ENCODE assay signal across 26 cellular contexts in the genomic region with DNA sequence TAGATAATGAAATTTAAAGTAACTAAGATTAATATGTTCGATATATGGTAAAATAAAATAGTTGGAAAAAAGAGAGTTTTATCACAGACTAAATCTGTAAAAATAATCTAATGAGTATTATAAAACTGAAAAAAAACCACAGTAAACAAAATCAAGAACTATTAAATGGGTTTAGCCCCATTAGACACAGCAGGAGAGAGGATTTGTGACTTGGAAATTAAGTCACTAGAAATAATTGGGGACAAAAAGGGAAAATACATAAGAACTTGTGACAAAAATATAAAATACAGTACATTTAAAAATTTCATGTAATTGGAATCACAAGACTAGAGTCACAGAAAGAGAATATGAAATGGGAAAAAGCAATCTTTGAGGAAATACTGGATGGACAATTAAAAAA.
"Had no signal": no experiment of that assay in that cellular context is flagged by ENCODE, and none has a peak within 500 bp of the region (broad histone marks: within the 10 kb centered on the region; RNA-seq: fewer than 3 reads in every experiment).

No MANE protein-coding gene starts in this region.

- H3K27me3 ChIP-seq: stomach, suprapubic skin, testis, thyroid gland, tibial artery, tibial nerve, transverse colon, upper lobe of left lung, upper lobe of right lung, uterus, vagina had no signal

- H3K36me3 ChIP-seq: stomach, suprapubic skin, thoracic aorta, thyroid gland, tibial artery, tibial nerve, transverse colon, upper lobe of left lung, upper lobe of right lung, uterus, vagina had no signal

- H3K27ac ChIP-seq: stomach, suprapubic skin, testis, thoracic aorta, thyroid gland, tibial artery, tibial nerve, transverse colon, upper lobe of left lung, upper lobe of right lung, uterus, vagina had no signal

- DNase-seq: stimulated activated CD4-positive, alpha-beta T cell treated with anti-CD3 and anti-CD28 coated beads, Interleukin-2, amount 100 ng/mL, for 48 hours; stimulated activated CD4-positive, alpha-beta T cell treated with anti-CD3 and anti-CD28 coated beads, Interleukin-4, amount 100 ng/mL, for 1 hour; stimulated activated CD4-positive, alpha-beta T cell treated with anti-CD3 and anti-CD28 coated beads, Interleukin-4, amount 100 ng/mL, for 24 hours; stimulated activated CD4-positive, alpha-beta T cell treated with anti-CD3 and anti-CD28 coated beads, Interleukin-4, amount 100 ng/mL, for 4 hours; stimulated activated CD8-positive, alpha-beta memory T cell treated with anti-CD3 and anti-CD28 coated beads, Interleukin-4, amount 100 ng/mL, for 48 hours; stimulated activated naive B cell treated with anti-CD40 and anti-IgM and Interleukin-4, amounts not matched to agents 10 μg/mL and 1 μg/mL and 100 μg/mL, for 72 hours; stimulated activated naive CD4-positive, alpha-beta T cell; stimulated activated naive CD4-positive, alpha-beta T cell treated with Interleukin-2 at 50 U/mL for 16 hours; stimulated activated naive CD8-positive, alpha-beta T cell treated with anti-CD3 and anti-CD28 coated beads, Interleukin-15, amount 100 ng/mL, for 72 hours; stimulated activated naive CD8-positive, alpha-beta T cell treated with anti-CD3 and anti-CD28 coated beads, Interleukin-15, Interleukin-2, amounts not matched to agents 100 U/mL and 50 U/mL, for 24 hours; stomach; substantia nigra; testis; thyroid gland; tibial artery; transverse colon; trophoblast cell; upper lobe of left lung; upper lobe of right lung; uterus had no signal

- H3K4me3 ChIP-seq: stomach, suprapubic skin, testis, thoracic aorta, thyroid gland, tibial artery, tibial nerve, transverse colon, upper lobe of left lung, upper lobe of right lung, uterus, vagina had no signal

- H3K9me3 ChIP-seq: suprapubic skin, testis, thoracic aorta, thyroid gland, tibial artery, upper lobe of left lung, upper lobe of right lung, uterus, vagina had no signal

- H3K4me1 ChIP-seq: stomach, suprapubic skin, testis, thyroid gland, tibial artery, tibial nerve, transverse colon, upper lobe of left lung, upper lobe of right lung, uterus, vagina had no signal

- ATAC-seq: stimulated activated effector memory CD8-positive, alpha-beta T cell treated with anti-CD3 and anti-CD28 coated beads, Interleukin-12 subunit alpha, Interleukin-12 subunit beta, amount 100 ng/mL, for 72 hours; stimulated activated memory B cell treated with anti-CD40 and anti-IgM and Interleukin-4, amounts not matched to agents 10 μg/mL and 1 μg/mL and 100 μg/mL, for 72 hours; stimulated activated naive B cell treated with anti-CD40 and anti-IgM and Interleukin-4, amounts not matched to agents 10 μg/mL and 1 μg/mL and 100 μg/mL, for 72 hours; stimulated activated naive CD8-positive, alpha-beta T cell treated with anti-CD3 and anti-CD28 coated beads, Interleukin-15, amount 100 ng/mL, for 72 hours; stimulated activated naive CD8-positive, alpha-beta T cell treated with anti-CD3 and anti-CD28 coated beads, Interleukin-15, Interleukin-2, amounts not matched to agents 100 U/mL and 50 U/mL, for 24 hours; upper lobe of right lung had no signal
